In genomic region chr10:13758761-13759160, GRCh38 we compare ENCODE assay signal across 1 cellular context.
TF ChIP-seq lines count a peak whose summit lies in the region.

No MANE protein-coding gene starts in this region.

TF ChIP-seq in IMR-90, 13 proteins besides CTCF, POLR2A, EP300 and RAD21:
- TF ChIP-seq CEBPB (IDR thresholded peaks at IDR 0.05; ENCODE audit: low read depth, low read length) (no peak), RCOR1 (IDR thresholded peaks at IDR 0.05; ENCODE audit: insufficient replicate concordance, low read length) (no peak), USF2 (IDR thresholded peaks at IDR 0.05; ENCODE audit: low read depth, low read length) (no peak), BHLHE40 (IDR thresholded peaks at IDR 0.05; ENCODE audit: low read depth, low read length) (no peak), SMC3 (IDR thresholded peaks at IDR 0.05; ENCODE audit: low read depth, low read length) (no peak), MAZ (IDR thresholded peaks at IDR 0.05; ENCODE audit: borderline replicate concordance, low read depth, low read length) (no peak), MAFK (IDR thresholded peaks at IDR 0.05; ENCODE audit: low read depth, low read length) (no peak), FOS (IDR thresholded peaks at IDR 0.05; ENCODE audit: low read depth, low read length) (no peak), MXI1 (IDR thresholded peaks at IDR 0.05; ENCODE audit: borderline replicate concordance, low read depth, low read length) (no peak), NFE2L2 (IDR thresholded peaks at IDR 0.05; ENCODE audit: low read depth, low read length) (no peak), RFX5 (IDR thresholded peaks at IDR 0.05; ENCODE audit: low read depth, low read length) (no peak), ELK1 (IDR thresholded peaks at IDR 0.05; ENCODE audit: borderline replicate concordance, low read depth, low read length) (no peak), CHD1 (IDR thresholded peaks at IDR 0.05; ENCODE audit: low read depth, low read length) (no peak)
